In genomic region chr12:121095544-121096198, GRCh38 we compare ENCODE assay signal across 8 cellular contexts. TPM values are rescaled to one million over a fixed set of nuclear protein-coding genes. Genes with fewer than 3 reads are reported as not detected.
DNase-seq lines count a peak whose midpoint lies in the region; ATAC-seq and TF ChIP-seq lines count a peak whose summit lies in the region.

No MANE protein-coding gene starts in this region.

- TF ChIP-seq CTCF in GM13976 (IDR thresholded peaks at IDR 0.05; ENCODE audit: borderline replicate concordance, control extremely low read depth, extremely low read depth, insufficient read depth, missing control alignments) (peak; percentile 74), Peyer's patch (IDR thresholded peaks at IDR 0.05) (peak; percentile 56 to 87 (median 75)), natural killer cell (IDR thresholded peaks at IDR 0.05) (peak; percentile 85)

- DNase-seq in GM13976 (ENCODE audit: low spot score), result peak; percentile 90
- peak; percentile 61 for DNase-seq in Jurkat, Clone E6-1 (ENCODE audit: low read depth, low spot score)
- peak; percentile 64 to 88 (median 76) for DNase-seq in Peyer's patch
- peak; percentile 74 for DNase-seq in activated T-helper 1 cell treated with anti-CD3 and anti-CD28 coated beads, Interleukin-12 subunit alpha, Interleukin-12 subunit beta, Interleukin-2, Interleukin-4 antibody, amounts not matched to agents 30 ng/mL and 10 ng/mL and 1 ng/mL, durations not matched to agents 14 hours and 24 hours and 36 hours (ENCODE audit: low spot score)
- DNase-seq in fibroblast of peridontal ligament (ENCODE audit: extremely low read depth), result peak; percentile 53
- DNase-seq in natural killer cell, result peak; percentile 70
- peak; percentile 39 to 66 for DNase-seq in stimulated activated CD8-positive, alpha-beta memory T cell treated with anti-CD3 and anti-CD28 coated beads, Interleukin-7, amount 100 ng/mL, for 48 hours (ENCODE audit: extremely low read depth in 1 of 2, low read depth in 1 of 2)

- H3K9me3 ChIP-seq in Peyer's patch, result peaks cover 0 to 3% (median 0%) of the 10 kb centered on the region in 4 donors

- H3K36me3 Mint-ChIP-seq in activated T-helper 1 cell treated with anti-CD3 and anti-CD28 coated beads, Interleukin-12 subunit alpha, Interleukin-12 subunit beta, Interleukin-2, Interleukin-4 antibody, amounts not matched to agents 30 ng/mL and 10 ng/mL and 1 ng/mL, durations not matched to agents 14 hours and 24 hours and 36 hours (ENCODE audit: low read depth), result no peaks in the 10 kb centered on the region
- H3K36me3 Mint-ChIP-seq in natural killer cell, result no peaks in the 10 kb centered on the region

- no peaks in the 10 kb centered on the region for H3K36me3 ChIP-seq in Peyer's patch

- peaks cover 4% of the 10 kb centered on the region for H3K27me3 Mint-ChIP-seq in activated T-helper 1 cell treated with anti-CD3 and anti-CD28 coated beads, Interleukin-12 subunit alpha, Interleukin-12 subunit beta, Interleukin-2, Interleukin-4 antibody, amounts not matched to agents 30 ng/mL and 10 ng/mL and 1 ng/mL, durations not matched to agents 14 hours and 24 hours and 36 hours (ENCODE audit: insufficient read depth)
- H3K27me3 Mint-ChIP-seq in natural killer cell (ENCODE audit: low read depth in 2 of 2), result peaks cover 0 to 13% of the 10 kb centered on the region in 2 donors

- H3K4me1 ChIP-seq in Peyer's patch, result peaks cover 0 to 10% (median 6%) of the 10 kb centered on the region in 4 donors

- ATAC-seq in natural killer cell (peak; percentile 80 to 86 (median 80)), GM21381 (IDR thresholded peaks at IDR 0.05; ENCODE audit: unreplicated experiment) (no peak)

- H3K27ac Mint-ChIP-seq in activated T-helper 1 cell treated with anti-CD3 and anti-CD28 coated beads, Interleukin-12 subunit alpha, Interleukin-12 subunit beta, Interleukin-2, Interleukin-4 antibody, amounts not matched to agents 30 ng/mL and 10 ng/mL and 1 ng/mL, durations not matched to agents 14 hours and 24 hours and 36 hours, result peak overlapping the region; percentile 61
- H3K27ac Mint-ChIP-seq in natural killer cell, result peak overlapping the region; percentile 70 to 87

- intact Hi-C loops in activated T-helper 1 cell treated with anti-CD3 and anti-CD28 coated beads, Interleukin-12 subunit alpha, Interleukin-12 subunit beta, Interleukin-2, Interleukin-4 antibody, amounts not matched to agents 30 ng/mL and 10 ng/mL and 1 ng/mL, durations not matched to agents 14 hours and 24 hours and 36 hours (cut with micrococcal nuclease), result loop anchor here (1.0 to 10.0 kb wide), 7 partner anchors 35 to 513 kb away; partner anchors contain the start of genes CABP1, SPPL3 and UNC119B
- intact Hi-C loops in natural killer cell (cut with micrococcal nuclease), result loop anchor here (1.0 to 5.0 kb wide), 2 partner anchors 35 to 88 kb away; no protein-coding TSS in a partner anchor

- no peak for TF ChIP-seq POLR2A in Peyer's patch (IDR thresholded peaks at IDR 0.05)

- in situ Hi-C loops in GM13976 (cut with MboI; ENCODE audit: low sequenced_read_pairs, unreplicated experiment), result no loop called here

- H3K4me3 ChIP-seq in Jurkat, Clone E6-1 (ENCODE audit: low read length), result peak overlapping the region; percentile 44
- peak overlapping the region; percentile 12 to 45 (median 29) for H3K4me3 ChIP-seq in Peyer's patch

- H3K9me3 Mint-ChIP-seq in activated T-helper 1 cell treated with anti-CD3 and anti-CD28 coated beads, Interleukin-12 subunit alpha, Interleukin-12 subunit beta, Interleukin-2, Interleukin-4 antibody, amounts not matched to agents 30 ng/mL and 10 ng/mL and 1 ng/mL, durations not matched to agents 14 hours and 24 hours and 36 hours, result peaks cover 7% of the 10 kb centered on the region
- H3K9me3 Mint-ChIP-seq in natural killer cell, result no peaks in the 10 kb centered on the region

- H3K27ac ChIP-seq in Peyer's patch, result no peak overlapping the region

- no peaks in the 10 kb centered on the region for H3K27me3 ChIP-seq in Peyer's patch

- peak overlapping the region; percentile 82 for H3K4me3 Mint-ChIP-seq in activated T-helper 1 cell treated with anti-CD3 and anti-CD28 coated beads, Interleukin-12 subunit alpha, Interleukin-12 subunit beta, Interleukin-2, Interleukin-4 antibody, amounts not matched to agents 30 ng/mL and 10 ng/mL and 1 ng/mL, durations not matched to agents 14 hours and 24 hours and 36 hours
- peak overlapping the region; percentile 93 for H3K4me3 Mint-ChIP-seq in natural killer cell

- H3K4me1 Mint-ChIP-seq in activated T-helper 1 cell treated with anti-CD3 and anti-CD28 coated beads, Interleukin-12 subunit alpha, Interleukin-12 subunit beta, Interleukin-2, Interleukin-4 antibody, amounts not matched to agents 30 ng/mL and 10 ng/mL and 1 ng/mL, durations not matched to agents 14 hours and 24 hours and 36 hours (ENCODE audit: low read depth), result peaks cover 33% of the 10 kb centered on the region
- H3K4me1 Mint-ChIP-seq in natural killer cell, result peaks cover 49 to 50% of the 10 kb centered on the region in 2 donors

RNA-seq across cellular contexts. Expression of gene P2RX7, which starts 37.0 kb away (rescaled TPM):
- polyA plus RNA-seq in Jurkat, Clone E6-1 (2012; ENCODE audit: insufficient read depth, insufficient read length), result 1.2 TPM
- total RNA-seq in Peyer's patch (1 to 10 TPM in 3 of 4 donors, not detected in 1; 1.0 to 9.1 (median 1.7) TPM), natural killer cell (10 to 100 TPM; 14.1 to 22.9 (median 16.7) TPM)
- 7.3 and 8.0 TPM in 2 replicates for total RNA-seq in activated T-helper 1 cell treated with anti-CD3 and anti-CD28 coated beads, Interleukin-12 subunit alpha, Interleukin-12 subunit beta, Interleukin-2, Interleukin-4 antibody, amounts not matched to agents 30 ng/mL and 10 ng/mL and 1 ng/mL, durations not matched to agents 14 hours and 24 hours and 36 hours

RNA-seq across cellular contexts. Expression of gene OASL, which starts 56.6 kb away (rescaled TPM):
- polyA plus RNA-seq in Jurkat, Clone E6-1 (2012; ENCODE audit: insufficient read depth, insufficient read length), result not detected
- total RNA-seq in Peyer's patch (1 to 10 TPM in 1 of 4 donors, under 1 TPM in 2, not detected in 1; 0.66 to 1.2 (median 0.94) TPM), natural killer cell (10 to 100 TPM in 2 of 3 donors, 1 to 10 TPM in 1; 7.5 to 48.0 (median 35.2) TPM)
- 2.4 and 3.1 TPM in 2 replicates for total RNA-seq in activated T-helper 1 cell treated with anti-CD3 and anti-CD28 coated beads, Interleukin-12 subunit alpha, Interleukin-12 subunit beta, Interleukin-2, Interleukin-4 antibody, amounts not matched to agents 30 ng/mL and 10 ng/mL and 1 ng/mL, durations not matched to agents 14 hours and 24 hours and 36 hours
